ENCODE assay signal across 33 cellular contexts in genomic region chr12:120323772-120324171, GRCh38. TPM values are rescaled to one million over a fixed set of nuclear protein-coding genes. Genes with fewer than 3 reads are reported as not detected.
"Had no signal": no experiment of that assay in that cellular context is flagged by ENCODE, and none has a peak within 500 bp of the region (broad histone marks: within the 10 kb centered on the region; RNA-seq: fewer than 3 reads in every experiment).

No MANE protein-coding gene starts in this region.

- DNase-seq: naive thymus-derived CD8-positive, alpha-beta T cell; nucleus accumbens; psoas muscle; right cardiac atrium; right lobe of liver; sigmoid colon; small intestine; stimulated activated CD4-positive, alpha-beta T cell treated with anti-CD3 and anti-CD28 coated beads, Interleukin-15, amount 100 ng/mL, for 24 hours; stimulated activated CD4-positive, alpha-beta T cell treated with anti-CD3 and anti-CD28 coated beads, Interleukin-2, amount 100 ng/mL, for 24 hours; stimulated activated CD4-positive, alpha-beta T cell treated with anti-CD3 and anti-CD28 coated beads, Interleukin-2, amount 100 ng/mL, for 48 hours; stimulated activated CD4-positive, alpha-beta T cell treated with anti-CD3 and anti-CD28 coated beads, Interleukin-4, amount 100 ng/mL, for 24 hours; stimulated activated naive B cell treated with anti-CD40 and anti-IgM and Interleukin-4, amounts not matched to agents 10 μg/mL and 1 μg/mL and 100 μg/mL, for 72 hours; stimulated activated naive CD4-positive, alpha-beta T cell treated with Interleukin-2 at 50 U/mL for 16 hours; stomach; thyroid gland; trophoblast cell; upper lobe of left lung had no signal

- H3K36me3 Mint-ChIP-seq: naive thymus-derived CD8-positive, alpha-beta T cell; natural killer cell treated with Interleukin-12 subunit alpha and Interleukin-12 subunit beta and Interleukin-15 and Interleukin-18, amount 100 ng/mL, for 72 hours; stimulated activated effector memory CD8-positive, alpha-beta T cell treated with anti-CD3 and anti-CD28 coated beads, Interleukin-12 subunit alpha, Interleukin-12 subunit beta, amount 100 ng/mL, for 72 hours; stimulated activated naive B cell treated with anti-CD40 and anti-IgM and Interleukin-4, amounts not matched to agents 10 μg/mL and 1 μg/mL and 100 μg/mL, for 72 hours had no signal

- H3K4me3 Mint-ChIP-seq: naive thymus-derived CD8-positive, alpha-beta T cell; natural killer cell treated with Interleukin-12 subunit alpha and Interleukin-12 subunit beta and Interleukin-15 and Interleukin-18, amount 100 ng/mL, for 72 hours; stimulated activated effector memory CD8-positive, alpha-beta T cell treated with anti-CD3 and anti-CD28 coated beads, Interleukin-12 subunit alpha, Interleukin-12 subunit beta, amount 100 ng/mL, for 72 hours; stimulated activated naive B cell treated with anti-CD40 and anti-IgM and Interleukin-4, amounts not matched to agents 10 μg/mL and 1 μg/mL and 100 μg/mL, for 72 hours; stimulated activated naive CD8-positive, alpha-beta T cell treated with anti-CD3 and anti-CD28 coated beads, Interleukin-15, Interleukin-2, amounts not matched to agents 100 ng/mL and 50 ng/mL, for 24 hours had no signal

- H3K9me3 Mint-ChIP-seq: naive thymus-derived CD8-positive, alpha-beta T cell; natural killer cell treated with Interleukin-12 subunit alpha and Interleukin-12 subunit beta and Interleukin-15 and Interleukin-18, amount 100 ng/mL, for 72 hours; stimulated activated effector memory CD8-positive, alpha-beta T cell treated with anti-CD3 and anti-CD28 coated beads, Interleukin-12 subunit alpha, Interleukin-12 subunit beta, amount 100 ng/mL, for 72 hours; stimulated activated naive B cell treated with anti-CD40 and anti-IgM and Interleukin-4, amounts not matched to agents 10 μg/mL and 1 μg/mL and 100 μg/mL, for 72 hours; stimulated activated naive CD8-positive, alpha-beta T cell treated with anti-CD3 and anti-CD28 coated beads, Interleukin-15, Interleukin-2, amounts not matched to agents 100 ng/mL and 50 ng/mL, for 24 hours had no signal

- FAIRE-seq: small intestine, urothelium cell line had no signal

- H3K9me3 ChIP-seq: neutrophil, psoas muscle, right lobe of liver, sigmoid colon, stomach, thoracic aorta, thyroid gland, tibial nerve, upper lobe of left lung, vagina had no signal

- H3K27me3 Mint-ChIP-seq: naive thymus-derived CD8-positive, alpha-beta T cell; natural killer cell treated with Interleukin-12 subunit alpha and Interleukin-12 subunit beta and Interleukin-15 and Interleukin-18, amount 100 ng/mL, for 72 hours; progenitor cell of endocrine pancreas; stimulated activated naive CD8-positive, alpha-beta T cell treated with anti-CD3 and anti-CD28 coated beads, Interleukin-15, Interleukin-2, amounts not matched to agents 100 ng/mL and 50 ng/mL, for 24 hours had no signal

- H3K27ac ChIP-seq: neutrophil, parathyroid adenoma, psoas muscle, sigmoid colon, thoracic aorta, thyroid gland, tibial nerve, upper lobe of left lung, vagina had no signal

- H3K27ac Mint-ChIP-seq: naive thymus-derived CD8-positive, alpha-beta T cell; natural killer cell treated with Interleukin-12 subunit alpha and Interleukin-12 subunit beta and Interleukin-15 and Interleukin-18, amount 100 ng/mL, for 72 hours; progenitor cell of endocrine pancreas; stimulated activated effector memory CD8-positive, alpha-beta T cell treated with anti-CD3 and anti-CD28 coated beads, Interleukin-12 subunit alpha, Interleukin-12 subunit beta, amount 100 ng/mL, for 72 hours; stimulated activated naive B cell treated with anti-CD40 and anti-IgM and Interleukin-4, amounts not matched to agents 10 μg/mL and 1 μg/mL and 100 μg/mL, for 72 hours; stimulated activated naive CD8-positive, alpha-beta T cell treated with anti-CD3 and anti-CD28 coated beads, Interleukin-15, Interleukin-2, amounts not matched to agents 100 ng/mL and 50 ng/mL, for 24 hours had no signal

- ATAC-seq: naive thymus-derived CD8-positive, alpha-beta T cell; natural killer cell treated with Interleukin-12 subunit alpha and Interleukin-12 subunit beta and Interleukin-15 and Interleukin-18, amount 100 ng/mL, for 72 hours; psoas muscle; right cardiac atrium; right lobe of liver; stimulated activated effector memory CD8-positive, alpha-beta T cell treated with anti-CD3 and anti-CD28 coated beads, Interleukin-12 subunit alpha, Interleukin-12 subunit beta, amount 100 ng/mL, for 72 hours; stimulated activated naive B cell treated with anti-CD40 and anti-IgM and Interleukin-4, amounts not matched to agents 10 μg/mL and 1 μg/mL and 100 μg/mL, for 72 hours had no signal

- H3K4me1 Mint-ChIP-seq: stimulated activated effector memory CD8-positive, alpha-beta T cell treated with anti-CD3 and anti-CD28 coated beads, Interleukin-12 subunit alpha, Interleukin-12 subunit beta, amount 100 ng/mL, for 72 hours had no signal

- H3K36me3 ChIP-seq: neutrophil, right lobe of liver, sigmoid colon, stomach, thoracic aorta, thyroid gland, tibial nerve, upper lobe of left lung, vagina had no signal

- H3K4me3 ChIP-seq: psoas muscle, right lobe of liver, sigmoid colon, stomach, thoracic aorta, thyroid gland, tibial nerve, upper lobe of left lung, vagina had no signal

- H3K4me1 ChIP-seq: parathyroid adenoma, psoas muscle, thyroid gland, vagina had no signal

- H3K27me3 ChIP-seq: neutrophil, right lobe of liver, sigmoid colon, stomach, thyroid gland, tibial nerve, upper lobe of left lung, vagina had no signal

RNA-seq across cellular contexts. Expression of gene PLA2G1B, which starts 3.8 kb away (rescaled TPM):
- total RNA-seq: naive thymus-derived CD8-positive, alpha-beta T cell; natural killer cell treated with Interleukin-12 subunit alpha and Interleukin-12 subunit beta and Interleukin-15 and Interleukin-18, amount 100 ng/mL, for 72 hours; omental fat pad; renal cortical epithelial cell; right cardiac atrium; right lobe of liver; sigmoid colon; skeletal muscle tissue; stomach; subcutaneous adipose tissue; thoracic aorta; thyroid gland; ureter; vagina had no signal
- polyA plus RNA-seq: neural cell, right cardiac atrium had no signal

RNA-seq across cellular contexts. Expression of gene SIRT4, which starts 21.7 kb away (rescaled TPM):
- total RNA-seq: ureter, vagina had no signal

RNA-seq across cellular contexts. Expression of gene RNU4-1, which starts 30.7 kb away (rescaled TPM):
- total RNA-seq: thoracic aorta had no signal
- polyA plus RNA-seq: naive thymus-derived CD8-positive, alpha-beta T cell; neural cell; psoas muscle; right cardiac atrium; sigmoid colon; small intestine; stomach had no signal

RNA-seq across cellular contexts. Expression of gene RNU4-2, which starts 32.1 kb away (rescaled TPM):
- polyA plus RNA-seq: psoas muscle, right cardiac atrium, sigmoid colon, small intestine, stomach had no signal

RNA-seq across cellular contexts. Expression of gene MSI1, which starts 45.2 kb away (rescaled TPM):
- total RNA-seq: naive thymus-derived CD8-positive, alpha-beta T cell; natural killer cell treated with Interleukin-12 subunit alpha and Interleukin-12 subunit beta and Interleukin-15 and Interleukin-18, amount 100 ng/mL, for 72 hours; subcutaneous adipose tissue had no signal
- polyA plus RNA-seq: naive thymus-derived CD8-positive, alpha-beta T cell had no signal
